In the genomic region with DNA sequence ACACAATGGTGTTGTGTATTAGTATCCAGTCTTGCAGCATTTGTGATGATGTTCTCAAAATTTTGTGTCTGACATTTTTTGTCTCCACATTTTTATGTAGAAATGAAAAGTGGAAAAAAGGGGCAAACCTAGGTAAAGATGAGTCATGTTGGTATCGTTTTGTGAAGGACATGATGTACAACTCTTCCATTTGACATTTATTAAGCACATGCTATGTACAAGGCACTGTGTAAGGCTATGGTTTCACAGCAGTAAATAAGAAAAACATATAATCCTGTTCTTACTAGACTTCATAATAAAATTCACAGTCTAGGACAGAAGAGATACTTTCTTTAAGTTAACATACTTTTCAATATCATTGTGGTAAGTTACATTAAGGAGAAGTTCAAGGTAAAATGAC, we compare ENCODE assay signal across 27 cellular contexts.
"Had no signal": no experiment of that assay in that cellular context is flagged by ENCODE, and none has a peak within 500 bp of the region (broad histone marks: within the 10 kb centered on the region; RNA-seq: fewer than 3 reads in every experiment).

No MANE protein-coding gene starts in this region.

- H3K27ac ChIP-seq: hepatocyte, left ventricle myocardium inferior, neural progenitor cell, neutrophil, ovary, right atrium auricular region, right lobe of liver, transverse colon, upper lobe of left lung had no signal

- DNase-seq: islet precursor cell; left ventricle myocardium inferior; mesendoderm; naive B cell; natural killer cell; nephron progenitor cell; occipital lobe; ovary; right lobe of liver; stimulated activated CD4-positive, alpha-beta T cell treated with anti-CD3 and anti-CD28 coated beads, Interleukin-1b, Interleukin-23, amount 100 ng/mL, for 48 hours; stimulated activated CD4-positive, alpha-beta T cell treated with anti-CD3 and anti-CD28 coated beads, Interleukin-2, amount 100 ng/mL, for 48 hours; stimulated activated CD4-positive, alpha-beta T cell treated with anti-CD3 and anti-CD28 coated beads, Interleukin-4, amount 100 ng/mL, for 4 hours; stimulated activated CD8-positive, alpha-beta memory T cell treated with anti-CD3 and anti-CD28 coated beads, Interleukin-4, amount 100 ng/mL, for 48 hours; stimulated activated naive CD4-positive, alpha-beta T cell treated with Interleukin-2 at 50 U/mL for 16 hours; stimulated activated naive CD8-positive, alpha-beta T cell treated with anti-CD3 and anti-CD28 coated beads, Interleukin-15, amount 100 ng/mL, for 72 hours; substantia nigra; transverse colon; upper lobe of left lung had no signal

- ATAC-seq: natural killer cell; right lobe of liver; stimulated activated memory B cell treated with anti-CD40 and anti-IgM and Interleukin-4, amounts not matched to agents 10 μg/mL and 1 μg/mL and 100 μg/mL, for 72 hours had no signal

- H3K27ac Mint-ChIP-seq: mesothelial cell of epicardium; naive B cell; natural killer cell; nephron progenitor cell; neural progenitor cell; progenitor cell of endocrine pancreas; stimulated activated memory B cell treated with anti-CD40 and anti-IgM and Interleukin-4, amounts not matched to agents 10 μg/mL and 1 μg/mL and 100 μg/mL, for 72 hours; stimulated activated naive CD8-positive, alpha-beta T cell treated with anti-CD3 and anti-CD28 coated beads, Interleukin-15, amount 100 ng/mL, for 72 hours had no signal

- H3K79me2 ChIP-seq: hepatocyte had no signal

- H3K4me3 ChIP-seq: hepatocyte, left ventricle myocardium inferior, lung, neural progenitor cell, ovary, right atrium auricular region, right lobe of liver, smooth muscle cell, transverse colon, upper lobe of left lung had no signal

- H3K36me3 Mint-ChIP-seq: mesothelial cell of epicardium; naive B cell; neural progenitor cell; stimulated activated memory B cell treated with anti-CD40 and anti-IgM and Interleukin-4, amounts not matched to agents 10 μg/mL and 1 μg/mL and 100 μg/mL, for 72 hours had no signal

- H3K27me3 Mint-ChIP-seq: naive B cell; progenitor cell of endocrine pancreas; stimulated activated memory B cell treated with anti-CD40 and anti-IgM and Interleukin-4, amounts not matched to agents 10 μg/mL and 1 μg/mL and 100 μg/mL, for 72 hours; stimulated activated naive CD8-positive, alpha-beta T cell treated with anti-CD3 and anti-CD28 coated beads, Interleukin-15, amount 100 ng/mL, for 72 hours had no signal

- H3K4me1 Mint-ChIP-seq: mesothelial cell of epicardium; naive B cell; natural killer cell; nephron progenitor cell; neural progenitor cell; stimulated activated memory B cell treated with anti-CD40 and anti-IgM and Interleukin-4, amounts not matched to agents 10 μg/mL and 1 μg/mL and 100 μg/mL, for 72 hours; stimulated activated naive CD8-positive, alpha-beta T cell treated with anti-CD3 and anti-CD28 coated beads, Interleukin-15, amount 100 ng/mL, for 72 hours had no signal

- H3K9me3 Mint-ChIP-seq: nephron progenitor cell had no signal

- H3K9ac ChIP-seq: neural progenitor cell had no signal

- H3K9me3 ChIP-seq: neutrophil, ovary, right atrium auricular region, right lobe of liver, transverse colon had no signal

- H3K4me1 ChIP-seq: left ventricle myocardium inferior, neural progenitor cell, right atrium auricular region, right lobe of liver, transverse colon, upper lobe of left lung had no signal

- H3K4me3 Mint-ChIP-seq: mesothelial cell of epicardium; naive B cell; natural killer cell; nephron progenitor cell; neural progenitor cell; stimulated activated memory B cell treated with anti-CD40 and anti-IgM and Interleukin-4, amounts not matched to agents 10 μg/mL and 1 μg/mL and 100 μg/mL, for 72 hours; stimulated activated naive CD8-positive, alpha-beta T cell treated with anti-CD3 and anti-CD28 coated beads, Interleukin-15, amount 100 ng/mL, for 72 hours had no signal

- H3K27me3 ChIP-seq: hepatocyte, neural progenitor cell, neutrophil, ovary, right atrium auricular region, right lobe of liver, transverse colon, upper lobe of left lung had no signal

- H3K36me3 ChIP-seq: left ventricle myocardium inferior, neural progenitor cell, neutrophil, ovary, right atrium auricular region, right lobe of liver, transverse colon, upper lobe of left lung had no signal

- H3K4me2 ChIP-seq: hepatocyte, neural progenitor cell, smooth muscle cell had no signal

- H2AFZ ChIP-seq: hepatocyte, neural progenitor cell had no signal
